8 cellular contexts compared by ENCODE assay signal in the genomic region with DNA sequence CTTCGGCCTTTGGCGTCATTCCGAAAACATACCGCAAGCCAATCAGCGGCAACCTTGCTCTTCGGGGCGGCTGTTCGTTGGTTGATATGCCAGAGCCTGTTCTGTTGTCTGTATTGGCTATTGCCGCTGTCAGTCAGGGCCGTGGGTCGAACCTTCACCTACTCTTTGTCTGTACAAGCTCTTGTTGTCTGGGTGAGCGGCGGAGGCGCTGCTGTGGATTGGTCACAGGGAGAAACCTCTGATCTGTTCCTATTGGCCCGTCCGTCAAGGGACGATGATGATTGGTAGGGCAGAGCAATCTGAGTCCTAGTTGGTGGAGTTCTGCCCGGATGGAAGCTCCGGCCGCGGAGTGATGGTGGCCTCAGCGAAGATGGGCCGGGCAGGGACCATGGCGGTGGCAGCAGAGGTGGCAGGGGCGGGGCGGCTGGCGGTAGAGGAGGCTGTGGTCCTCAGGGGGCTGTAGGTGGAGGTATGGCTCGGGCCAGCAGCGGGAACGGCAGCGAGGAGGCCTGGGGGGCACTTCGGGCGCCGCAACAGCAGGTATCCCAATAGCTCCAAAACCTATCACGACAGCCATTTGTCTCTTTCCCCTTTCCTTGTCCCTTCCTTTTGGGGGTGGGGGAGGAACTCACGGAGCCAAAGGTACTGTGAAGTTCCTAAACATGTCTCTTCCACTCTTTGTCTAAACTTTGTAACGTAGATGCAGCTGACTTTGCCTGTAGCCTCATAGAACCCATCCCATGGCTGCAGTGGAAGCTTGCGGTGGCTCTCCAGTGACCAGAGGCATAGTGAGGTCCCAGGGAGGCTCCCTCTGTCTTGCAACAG. TPM values are rescaled to one million over a fixed set of nuclear protein-coding genes. Genes with fewer than 3 reads are reported as not detected.
A peak's percentile ranks its signal among the peaks of the same experiment; 100 is the strongest.
DNase-seq lines count a peak whose midpoint lies in the region; ATAC-seq and TF ChIP-seq lines count a peak whose summit lies in the region.

A gene (plus strand): TSS at position 307 of the 825 bp plus-strand sequence. CDS start 165 bp downstream, at position 472.

- TF ChIP-seq RAD21 in SK-N-SH (IDR thresholded peaks at IDR 0.05; ENCODE audit: low read length): no peak

- H3K4me2 ChIP-seq in SK-N-SH: peak within 1 kb of the TSS; percentile 95

- POLR2A ChIA-PET in SK-N-SH (lab: Yijun Ruan, JAX): interaction anchor here (1.0 to 5.9 kb wide), 15 partner anchors 8 to 96 kb away, joined by 3 to 60 read pairs (median 5); a partner anchor contains a TSS

- H3K27me3 ChIP-seq in SK-N-SH (ENCODE audit: insufficient read depth) (no peaks in the 10 kb centered on the region), gastroesophageal sphincter (no peaks in the 10 kb centered on the region), neutrophil (no peaks in the 10 kb centered on the region)

- H3K9me3 ChIP-seq in SK-N-SH: no peaks in the 10 kb centered on the region
- H3K9me3 ChIP-seq in gastroesophageal sphincter: no peaks in the 10 kb centered on the region
- H3K9me3 ChIP-seq in neutrophil: no peaks in the 10 kb centered on the region

- TF ChIP-seq EP300 in SK-N-SH (IDR thresholded peaks at IDR 0.05; ENCODE audit: borderline replicate concordance in 1 of 2, low read depth in 1 of 2, low read length in 1 of 2) (no peak), gastroesophageal sphincter (IDR thresholded peaks at IDR 0.05) (no peak)

- H3K36me3 ChIP-seq in SK-N-SH (replicated peaks in 1 of 2; ENCODE audit: control insufficient read depth in 1 of 2, insufficient read depth in 2 of 2, low read length in 1 of 2) (peaks cover 0 to 33% of the 10 kb centered on the region in 2 experiments), gastroesophageal sphincter (peaks cover 0 to 25% of the 10 kb centered on the region in 2 donors), neutrophil (peaks cover 24% of the 10 kb centered on the region)

- H3K4me3 ChIP-seq in SK-N-SH (ENCODE audit: low read depth in 2 of 2, low read length in 1 of 2): peak within 1 kb of the TSS; percentile 73 to 98
- H3K4me3 ChIP-seq in gastroesophageal sphincter: peak within 1 kb of the TSS; percentile 67 to 79
- H3K4me3 ChIP-seq in neutrophil (ENCODE audit: low read depth in 1 of 2, low read length in 1 of 2): peak within 1 kb of the TSS; percentile 67 to 91

- H3K9ac ChIP-seq in SK-N-SH: peak within 1 kb of the TSS; percentile 87

- peak; percentile 33 to 52 for TF ChIP-seq POLR2A in gastroesophageal sphincter (IDR thresholded peaks at IDR 0.05)

- H2AFZ ChIP-seq in SK-N-SH (ENCODE audit: low read depth): peak within 1 kb of the TSS; percentile 60

- peaks cover 14 to 35% of the 10 kb centered on the region in 2 experiments; a peak in 3 of 4 replicates for H3K4me1 ChIP-seq in SK-N-SH (ENCODE audit: control insufficient read depth in 1 of 2, insufficient read depth in 2 of 2, low read depth in 1 of 2, low read length in 1 of 2)
- H3K4me1 ChIP-seq in gastroesophageal sphincter: peaks cover 2 to 44% (median 29%) of the 10 kb centered on the region in 3 donors
- peaks cover 40 to 44% of the 10 kb centered on the region in 2 experiments for H3K4me1 ChIP-seq in neutrophil (ENCODE audit: control insufficient read depth in 1 of 2, insufficient read depth in 1 of 2, low read depth in 1 of 2, low read length in 1 of 2)

- peak within 1 kb of the TSS; percentile 69 to 99; a peak in 3 of 4 replicates for H3K27ac ChIP-seq in SK-N-SH (ENCODE audit: low read depth in 2 of 2, low read length in 1 of 2)
- peak within 1 kb of the TSS; percentile 80 to 98 (median 94) for H3K27ac ChIP-seq in gastroesophageal sphincter
- H3K27ac ChIP-seq in neutrophil: peak within 1 kb of the TSS; percentile 93
- H3K27ac ChIP-seq in substantia nigra (ENCODE audit: low read depth, low read length, poor library complexity, severe bottlenecking): peak within 1 kb of the TSS; percentile 88

- ATAC-seq in HG02571 (IDR thresholded peaks at IDR 0.05; ENCODE audit: unreplicated experiment) (peak; percentile 77), gastroesophageal sphincter (peak; percentile 96)

- no peaks in the 10 kb centered on the region for H3K9me2 ChIP-seq in SK-N-SH

- CTCF ChIA-PET in SK-N-SH (lab: Yijun Ruan, JAX): interaction anchor here (0.8 to 2.3 kb wide), 10 partner anchors 8 to 125 kb away, joined by 3 to 8 read pairs (median 4); a partner anchor contains a TSS

- peaks cover 33% of the 10 kb centered on the region for H3K79me2 ChIP-seq in SK-N-SH (ENCODE audit: insufficient read depth)

- TF ChIP-seq CTCF in SK-N-SH (IDR thresholded peaks at IDR 0.05): no peak
- TF ChIP-seq CTCF in gastroesophageal sphincter (IDR thresholded peaks at IDR 0.05): no peak
- no peak for TF ChIP-seq CTCF in neutrophil (IDR thresholded peaks at IDR 0.05)

- no peaks in the 10 kb centered on the region for H4K20me1 ChIP-seq in SK-N-SH (ENCODE audit: insufficient read depth)

- H3F3A ChIP-seq in SK-N-SH (replicated peaks; ENCODE audit: insufficient read depth): peaks cover 10% of the 10 kb centered on the region

- DNase-seq in GM03348 (ENCODE audit: low spot score): peak; percentile 99
- peak; percentile 99 for DNase-seq in NCI-H1048 (lab: John Stamatoyannopoulos, UW)
- peak; percentile 94 for DNase-seq in SK-N-SH
- DNase-seq in activated naive CD4-positive, alpha-beta T cell treated with anti-CD3 and anti-CD28 coated beads, Interleukin-2, amount 50 U/mL, for 16 hours: peak; percentile 98
- DNase-seq in substantia nigra (lab: John Stamatoyannopoulos, UW): peak; percentile 90 to 100 (median 99)

- 2% methylated on average over 20 of the region's 38 CpGs for WGBS in SK-N-SH (ENCODE audit: low lambda C conversion rate)
- 0% methylated on average over 2 to 6 of the region's 38 CpGs for WGBS in gastroesophageal sphincter (ENCODE audit: low coverage in 1 of 2), 2 donors

TF ChIP-seq in SK-N-SH, 30 proteins besides CTCF, POLR2A, EP300 and RAD21:
- TF ChIP-seq YY1 (IDR thresholded peaks at IDR 0.05; ENCODE audit: low read depth) (peak; percentile 85), POLR2AphosphoS5 (IDR thresholded peaks at IDR 0.05; ENCODE audit: low read depth, low read length) (peak; percentile 21), SIN3A (IDR thresholded peaks at IDR 0.05; ENCODE audit: borderline replicate concordance, low read depth, low read length) (0 out of 2 replicates have a peak, but pooled peaks have one; percentile 15), ELF1 (IDR thresholded peaks at IDR 0.05) (peak; percentile 6; the same call in 1 of the 2 replicates), TAF1 (IDR thresholded peaks at IDR 0.05; ENCODE audit: borderline replicate concordance, low read depth, low read length) (peak; percentile 55), TCF12 (IDR thresholded peaks at IDR 0.05) (no peak), RFX5 (IDR thresholded peaks at IDR 0.05; ENCODE audit: low read length) (peak; percentile 91), CHD2 (IDR thresholded peaks at IDR 0.05; ENCODE audit: low read length, partially characterized antibody) (peak; percentile 86), FOXM1 (IDR thresholded peaks at IDR 0.05; ENCODE audit: low read depth) (no peak), GABPA (IDR thresholded peaks at IDR 0.05; ENCODE audit: low read depth) (peak; percentile 35; the same call in 1 of the 2 replicates), FOXJ3 (CRISPR knock-in tag; IDR thresholded peaks at IDR 0.05) (no peak)
- TF ChIP-seq, protein P1, sequence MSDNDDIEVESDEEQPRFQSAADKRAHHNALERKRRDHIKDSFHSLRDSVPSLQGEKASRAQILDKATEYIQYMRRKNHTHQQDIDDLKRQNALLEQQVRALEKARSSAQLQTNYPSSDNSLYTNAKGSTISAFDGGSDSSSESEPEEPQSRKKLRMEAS (IDR thresholded peaks at IDR 0.05; ENCODE audit: low read depth): peak; percentile 39; the same call in 1 of the 2 replicates
- TF ChIP-seq, protein P2, sequence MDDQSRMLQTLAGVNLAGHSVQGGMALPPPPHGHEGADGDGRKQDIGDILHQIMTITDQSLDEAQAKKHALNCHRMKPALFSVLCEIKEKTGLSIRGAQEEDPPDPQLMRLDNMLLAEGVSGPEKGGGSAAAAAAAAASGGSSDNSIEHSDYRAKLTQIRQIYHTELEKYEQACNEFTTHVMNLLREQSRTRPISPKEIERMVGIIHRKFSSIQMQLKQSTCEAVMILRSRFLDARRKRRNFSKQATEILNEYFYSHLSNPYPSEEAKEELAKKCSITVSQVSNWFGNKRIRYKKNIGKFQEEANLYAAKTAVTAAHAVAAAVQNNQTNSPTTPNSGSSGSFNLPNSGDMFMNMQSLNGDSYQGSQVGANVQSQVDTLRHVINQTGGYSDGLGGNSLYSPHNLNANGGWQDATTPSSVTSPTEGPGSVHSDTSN (IDR thresholded peaks at IDR 0.05): peak; percentile 99
- TF ChIP-seq, protein P3, sequence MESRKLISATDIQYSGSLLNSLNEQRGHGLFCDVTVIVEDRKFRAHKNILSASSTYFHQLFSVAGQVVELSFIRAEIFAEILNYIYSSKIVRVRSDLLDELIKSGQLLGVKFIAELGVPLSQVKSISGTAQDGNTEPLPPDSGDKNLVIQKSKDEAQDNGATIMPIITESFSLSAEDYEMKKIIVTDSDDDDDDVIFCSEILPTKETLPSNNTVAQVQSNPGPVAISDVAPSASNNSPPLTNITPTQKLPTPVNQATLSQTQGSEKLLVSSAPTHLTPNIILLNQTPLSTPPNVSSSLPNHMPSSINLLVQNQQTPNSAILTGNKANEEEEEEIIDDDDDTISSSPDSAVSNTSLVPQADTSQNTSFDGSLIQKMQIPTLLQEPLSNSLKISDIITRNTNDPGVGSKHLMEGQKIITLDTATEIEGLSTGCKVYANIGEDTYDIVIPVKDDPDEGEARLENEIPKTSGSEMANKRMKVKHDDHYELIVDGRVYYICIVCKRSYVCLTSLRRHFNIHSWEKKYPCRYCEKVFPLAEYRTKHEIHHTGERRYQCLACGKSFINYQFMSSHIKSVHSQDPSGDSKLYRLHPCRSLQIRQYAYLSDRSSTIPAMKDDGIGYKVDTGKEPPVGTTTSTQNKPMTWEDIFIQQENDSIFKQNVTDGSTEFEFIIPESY (IDR thresholded peaks at IDR 0.05; ENCODE audit: borderline replicate concordance, low read depth): peak; percentile 20; the same call in 1 of the 2 replicates
- TF ChIP-seq, protein P4, sequence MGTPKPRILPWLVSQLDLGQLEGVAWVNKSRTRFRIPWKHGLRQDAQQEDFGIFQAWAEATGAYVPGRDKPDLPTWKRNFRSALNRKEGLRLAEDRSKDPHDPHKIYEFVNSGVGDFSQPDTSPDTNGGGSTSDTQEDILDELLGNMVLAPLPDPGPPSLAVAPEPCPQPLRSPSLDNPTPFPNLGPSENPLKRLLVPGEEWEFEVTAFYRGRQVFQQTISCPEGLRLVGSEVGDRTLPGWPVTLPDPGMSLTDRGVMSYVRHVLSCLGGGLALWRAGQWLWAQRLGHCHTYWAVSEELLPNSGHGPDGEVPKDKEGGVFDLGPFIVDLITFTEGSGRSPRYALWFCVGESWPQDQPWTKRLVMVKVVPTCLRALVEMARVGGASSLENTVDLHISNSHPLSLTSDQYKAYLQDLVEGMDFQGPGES (IDR thresholded peaks at IDR 0.05; ENCODE audit: low read depth, low read length): peak; percentile 86

RNA-seq across cellular contexts. Expression of the gene that starts here (rescaled TPM):
- 184 and 193 TPM in 2 replicates for polyA plus RNA-seq in SK-N-SH (2012; rRNA removed)
- 70.5 and 98.4 TPM in 2 replicates for polyA plus RNA-seq in SK-N-SH (2012; cell fraction: cytosol; rRNA removed)
- polyA plus RNA-seq in SK-N-SH (2012; cell fraction: nucleus; rRNA removed): 969 and 1,280 TPM in 2 replicates
- total RNA-seq in gastroesophageal sphincter: 10 to 100 TPM; 44.2 to 91.5 (median 47.0) TPM

Comparison
In these comparisons a context has a peak if more than half of its experiments do, and no peak if none do; other contexts are left out.
1. Peak in every context shown above with its lines: DNase-seq, ATAC-seq, H3K4me3 ChIP-seq and H3K27ac ChIP-seq.